ENCODE assay signal across 8 cellular contexts in genomic region chr11:134275534-134276395, GRCh38. TPM values are rescaled to one million over a fixed set of nuclear protein-coding genes. Genes with fewer than 3 reads are reported as not detected.
DNase-seq lines count a peak whose midpoint lies in the region; ATAC-seq, FAIRE-seq and TF ChIP-seq lines count a peak whose summit lies in the region.

Gene GLB1L3, plus strand, starts transcription at chr11:134276379. Its CDS starts 362 bp downstream, at chr11:134276741.

- no peaks in the 10 kb centered on the region for H3K27me3 ChIP-seq in WERI-Rb-1 (ENCODE audit: insufficient read depth, low read depth, severe bottlenecking)
- H3K27me3 ChIP-seq in bronchial epithelial cell (ENCODE audit: control insufficient read depth, insufficient read depth, low read length): no peaks in the 10 kb centered on the region

- peak within 1 kb of the TSS; percentile 75 for H3K27ac ChIP-seq in WERI-Rb-1

- H3K4me3 ChIP-seq in WERI-Rb-1 (ENCODE audit: low read depth, low read length): peak within 1 kb of the TSS; percentile 84
- H3K4me3 ChIP-seq in bronchial epithelial cell (ENCODE audit: low read depth, low read length): peak within 1 kb of the TSS; percentile 54

- no peak for FAIRE-seq in bronchial epithelial cell (lab: Jason Lieb, UNC)

- H3K9me3 ChIP-seq in WERI-Rb-1 (ENCODE audit: severe bottlenecking): peaks cover 4% of the 10 kb centered on the region

- TF ChIP-seq CTCF in WERI-Rb-1 (IDR thresholded peaks at IDR 0.05; ENCODE audit: low read depth, low read length) (peak; percentile 71), bronchial epithelial cell (IDR thresholded peaks at IDR 0.05; ENCODE audit: insufficient read depth, low read length, severe bottlenecking) (peak; percentile 76)

- H3K36me3 ChIP-seq in WERI-Rb-1 (no peaks in the 10 kb centered on the region), bronchial epithelial cell (ENCODE audit: control insufficient read depth, insufficient read depth, low read length) (no peaks in the 10 kb centered on the region)

- ATAC-seq in HG03280 (IDR thresholded peaks at IDR 0.05; ENCODE audit: unreplicated experiment): peak; percentile 81

- DNase-seq in NCI-H1694 treated with DMSO at 0.1 percent for 48 hours (lab: John Stamatoyannopoulos, UW): peak; percentile 11
- DNase-seq in NCI-H1694 (lab: John Stamatoyannopoulos, UW): no peak
- DNase-seq in WERI-Rb-1: peak; percentile 83
- peak; percentile 50 for DNase-seq in bronchial epithelial cell (ENCODE audit: low read depth)
- DNase-seq in kidney tubule cell (ENCODE audit: low spot score): peak; percentile 35
- peak; percentile 75 for DNase-seq in stimulated activated CD4-positive, alpha-beta T cell treated with anti-CD3 and anti-CD28 coated beads, Interleukin-2, amount 100 ng/mL, for 4 hours (ENCODE audit: low read depth)
- DNase-seq in dedifferentiated amniotic fluid mesenchymal stem cell (ENCODE audit: extremely low spot score): no peak

RNA-seq across cellular contexts. Expression of gene GLB1L3, which starts in this region (rescaled TPM):
- 1.7 and 2.1 TPM in 2 replicates for total RNA-seq in bronchial epithelial cell

Comparison
In these comparisons a context has a peak if more than half of its experiments do, and no peak if none do; other contexts are left out.
1. DNase-seq: peak in NCI-H1694 treated with DMSO at 0.1 percent for 48 hours (single experiment), WERI-Rb-1 (single experiment), bronchial epithelial cell (single experiment), kidney tubule cell (single experiment) and stimulated activated CD4-positive, alpha-beta T cell treated with anti-CD3 and anti-CD28 coated beads, Interleukin-2, amount 100 ng/mL, for 4 hours (single experiment); none in NCI-H1694 (single experiment) and dedifferentiated amniotic fluid mesenchymal stem cell (single experiment).